In genomic region chr6:30601436-30601814, GRCh38 we compare ENCODE assay signal across 26 cellular contexts. TPM values are rescaled to one million over a fixed set of nuclear protein-coding genes. Genes with fewer than 3 reads are reported as not detected.
DNase-seq lines count a peak whose midpoint lies in the region; ATAC-seq and TF ChIP-seq lines count a peak whose summit lies in the region.
"Had no signal": no experiment of that assay in that cellular context is flagged by ENCODE, and none has a peak within 500 bp of the region (broad histone marks: within the 10 kb centered on the region; RNA-seq: fewer than 3 reads in every experiment).

No MANE protein-coding gene starts in this region.

- peaks cover 49% of the 10 kb centered on the region for H4K20me1 ChIP-seq in BLaER1
- H4K20me1 ChIP-seq in GM23338 (replicated peaks; ENCODE audit: insufficient read depth): peaks cover 24% of the 10 kb centered on the region

- POLR2A ChIA-PET in activated CD4-positive, alpha-beta T cell treated with anti-CD3 and anti-CD28 coated beads for 36 hours (lab: Charles Lee): no interaction called here

- H3K79me2 ChIP-seq in GM23338 (replicated peaks; ENCODE audit: insufficient read depth): 0 out of 2 replicates have a peak, but pooled peaks cover 3% of the 10 kb centered on the region

- no peak overlapping the region for H3K4me3 Mint-ChIP-seq in activated CD4-positive, alpha-beta T cell treated with anti-CD3 and anti-CD28 coated beads for 36 hours
- no peak overlapping the region for H3K4me3 Mint-ChIP-seq in GM23338
- H3K4me3 Mint-ChIP-seq: activated B cell treated with CpG ODN at 0.5 μM for 24 hours; activated naive CD4-positive, alpha-beta T cell treated with anti-CD3 and anti-CD28 coated beads, Interleukin-2, amount 50 U/mL, for 24 hours; brain; dendritic cell treated with granulocyte-macrophage colony-stimulating factor and Interleukin-4, amounts not matched to agents 40 ng/mL and 50 ng/mL, for 4 days had no signal

- CTCF ChIA-PET in activated CD4-positive, alpha-beta T cell treated with anti-CD3 and anti-CD28 coated beads for 36 hours (lab: Charles Lee): interaction anchor here (0.6 to 7.4 kb wide), 5 partner anchors 11 to 244 kb away, joined by 3 to 71 read pairs (median 5); no protein-coding TSS in a partner anchor

- TF ChIP-seq CTCF in omental fat pad (IDR thresholded peaks at IDR 0.05): no peak
- TF ChIP-seq CTCF in GM23338 (conservative IDR thresholded peaks at IDR 0.05; ENCODE audit: low read depth in 2 of 2): no peak

- H3K27ac ChIP-seq in BLaER1 (peak overlapping the region; percentile 76), mesodermal cell (ENCODE audit: low read depth, low read length, severe bottlenecking) (peak overlapping the region; percentile 23), GM23338 (ENCODE audit: low read depth) (no peak overlapping the region)
- H3K27ac ChIP-seq: epithelial cell of prostate, foreskin keratinocyte, HL-60, SJCRH30, stomach, upper lobe of left lung had no signal

- H3K4me3 ChIP-seq in BLaER1: peak overlapping the region; percentile 47; the same call in 1 of the 2 replicates
- H3K4me3 ChIP-seq in mesodermal cell (ENCODE audit: extremely low read depth, insufficient read depth, low read length, poor library complexity, severe bottlenecking): no peak overlapping the region
- no peak overlapping the region for H3K4me3 ChIP-seq in GM23338
- H3K4me3 ChIP-seq: SJCRH30, stomach, upper lobe of left lung had no signal

- peak overlapping the region; percentile 66 for H3K9ac ChIP-seq in BLaER1

- peaks cover 80% of the 10 kb centered on the region for H3K4me1 ChIP-seq in BLaER1
- no peaks in the 10 kb centered on the region for H3K4me1 ChIP-seq in mesodermal cell (ENCODE audit: control insufficient read depth, insufficient read depth, low read length, poor library complexity, severe bottlenecking)
- no peaks in the 10 kb centered on the region for H3K4me1 ChIP-seq in GM23338 (ENCODE audit: insufficient read depth)
- H3K4me1 ChIP-seq: foreskin keratinocyte, SJCRH30 had no signal

- no peak for ATAC-seq in activated CD4-positive, alpha-beta T cell treated with anti-CD3 and anti-CD28 coated beads for 36 hours
- no peak for ATAC-seq in omental fat pad (ENCODE audit: low FRiP score)
- ATAC-seq in GM23338: no peak
- ATAC-seq: foreskin keratinocyte had no signal

- H3K27me3 ChIP-seq in BLaER1 (no peaks in the 10 kb centered on the region), GM23338 (ENCODE audit: insufficient read depth) (no peaks in the 10 kb centered on the region)
- H3K27me3 ChIP-seq: foreskin keratinocyte, SJCRH30, stomach, upper lobe of left lung had no signal

- H2AFZ ChIP-seq in GM23338: no peak overlapping the region

- peaks cover 71% of the 10 kb centered on the region for H3F3A ChIP-seq in GM23338 (replicated peaks; ENCODE audit: low read depth)

- peak overlapping the region; percentile 42 for H3K27ac Mint-ChIP-seq in activated CD4-positive, alpha-beta T cell treated with anti-CD3 and anti-CD28 coated beads for 36 hours
- no peak overlapping the region for H3K27ac Mint-ChIP-seq in GM23338
- H3K27ac Mint-ChIP-seq: activated B cell treated with CpG ODN at 0.5 μM for 24 hours; dendritic cell treated with granulocyte-macrophage colony-stimulating factor and Interleukin-4, amounts not matched to agents 40 ng/mL and 50 ng/mL, for 4 days had no signal

- no peaks in the 10 kb centered on the region for H3K9me3 ChIP-seq in BLaER1
- H3K9me3 ChIP-seq in mesodermal cell (ENCODE audit: control insufficient read depth, low read length): no peaks in the 10 kb centered on the region
- H3K9me3 ChIP-seq: SJCRH30, stomach, upper lobe of left lung had no signal

- H3K27me3 Mint-ChIP-seq in activated CD4-positive, alpha-beta T cell treated with anti-CD3 and anti-CD28 coated beads for 36 hours: no peaks in the 10 kb centered on the region
- H3K27me3 Mint-ChIP-seq in GM23338 (ENCODE audit: insufficient read depth, low read depth, poor library complexity): peaks cover 12% of the 10 kb centered on the region
- H3K27me3 Mint-ChIP-seq: activated B cell treated with CpG ODN at 0.5 μM for 24 hours; activated naive CD4-positive, alpha-beta T cell treated with anti-CD3 and anti-CD28 coated beads, Interleukin-2, amount 50 U/mL, for 24 hours; brain; dendritic cell treated with granulocyte-macrophage colony-stimulating factor and Interleukin-4, amounts not matched to agents 40 ng/mL and 50 ng/mL, for 4 days had no signal

- no peaks in the 10 kb centered on the region for H3K9me3 Mint-ChIP-seq in activated CD4-positive, alpha-beta T cell treated with anti-CD3 and anti-CD28 coated beads for 36 hours (ENCODE audit: low read depth)
- H3K9me3 Mint-ChIP-seq in GM23338: no peaks in the 10 kb centered on the region
- H3K9me3 Mint-ChIP-seq: activated B cell treated with CpG ODN at 0.5 μM for 24 hours; activated naive CD4-positive, alpha-beta T cell treated with anti-CD3 and anti-CD28 coated beads, Interleukin-2, amount 50 U/mL, for 24 hours; brain; dendritic cell treated with granulocyte-macrophage colony-stimulating factor and Interleukin-4, amounts not matched to agents 40 ng/mL and 50 ng/mL, for 4 days had no signal

- peaks cover 17% of the 10 kb centered on the region for H3K4me1 Mint-ChIP-seq in activated CD4-positive, alpha-beta T cell treated with anti-CD3 and anti-CD28 coated beads for 36 hours
- H3K4me1 Mint-ChIP-seq in GM23338: no peaks in the 10 kb centered on the region; the same call in 2 of the 3 replicates
- H3K4me1 Mint-ChIP-seq: brain had no signal

- H3K9me2 ChIP-seq in GM23338 (ENCODE audit: insufficient read depth): no peaks in the 10 kb centered on the region

- H3K36me3 Mint-ChIP-seq in activated CD4-positive, alpha-beta T cell treated with anti-CD3 and anti-CD28 coated beads for 36 hours (ENCODE audit: low read depth): peaks cover 57% of the 10 kb centered on the region
- peaks cover 74% of the 10 kb centered on the region for H3K36me3 Mint-ChIP-seq in GM23338 (ENCODE audit: low read depth)

- DNase-seq in activated CD4-positive, alpha-beta T cell treated with anti-CD3 and anti-CD28 coated beads for 36 hours: no peak
- no peak for DNase-seq in activated CD4-positive, alpha-beta T cell treated with anti-CD3 and anti-CD28 coated beads for 4 hours
- peak; percentile 10 for DNase-seq in RPMI8226
- DNase-seq in omental fat pad (ENCODE audit: low spot score): no peak
- no peak for DNase-seq in DMS79 (lab: John Stamatoyannopoulos, UW)
- no peak for DNase-seq in GM23338 (ENCODE audit: low spot score)
- DNase-seq: 8988T; activated B cell treated with CpG ODN at 0.5 μM for 24 hours; activated CD8-positive, alpha-beta memory T cell treated with anti-CD3 and anti-CD28 coated beads, Interleukin-2, amount 50 U/mL, for 48 hours; C1 segment of cervical spinal cord; DMS53; foreskin keratinocyte; IMR-90; kidney; NCI-H146; SJCRH30; stimulated activated CD4-positive, alpha-beta T cell treated with anti-CD3 and anti-CD28 coated beads, Interleukin-1b, Interleukin-23, amount 100 ng/mL, for 48 hours; stomach had no signal

- H3K4me2 ChIP-seq in BLaER1 (peak overlapping the region; percentile 93), GM23338 (no peak overlapping the region)

- peaks cover 96% of the 10 kb centered on the region for H3K36me3 ChIP-seq in BLaER1
- peaks cover 74% of the 10 kb centered on the region for H3K36me3 ChIP-seq in mesodermal cell (ENCODE audit: control insufficient read depth, insufficient read depth, low read length)
- H3K36me3 ChIP-seq in GM23338 (ENCODE audit: insufficient read depth): peaks cover 46% of the 10 kb centered on the region

- 99 to 100% methylated on average over 6 of the region's 6 CpGs for WGBS in mesodermal cell (ENCODE audit: insufficient coverage in 2 of 2), 2 experiments

- intact Hi-C loops in activated CD4-positive, alpha-beta T cell treated with anti-CD3 and anti-CD28 coated beads for 36 hours (cut with DNase I, micrococcal nuclease): no loop called here

TF ChIP-seq in GM23338, 12 proteins besides CTCF, POLR2A, EP300 and RAD21 (continues in another document):
- TF ChIP-seq EZH2 (IDR thresholded peaks at IDR 0.05; ENCODE audit: low read depth, unreplicated experiment) (no peak), STAT1 (IDR thresholded peaks at IDR 0.05; ENCODE audit: unreplicated experiment) (no peak)

RNA-seq across cellular contexts. Expression of gene PPP1R10, which starts 15.6 kb away (rescaled TPM):
- total RNA-seq in activated CD4-positive, alpha-beta T cell treated with anti-CD3 and anti-CD28 coated beads for 36 hours: 10 to 100 TPM; 75.6 to 100.0 TPM
- 45.0 TPM for polyA plus RNA-seq in mesodermal cell (2013, experiment 1 of 2)
- 36.8 TPM for polyA plus RNA-seq in mesodermal cell (2013, experiment 2 of 2)
- total RNA-seq in omental fat pad: 10 to 100 TPM; 26.3 to 89.4 (median 42.0) TPM
- 41.0 and 41.3 TPM in 2 replicates for total RNA-seq in GM23338 (2014; rRNA removed; shearing (Covaris generic))
- polyA plus RNA-seq in GM23338 (2016; fragmentation: Nextera tagmentation; extraction: Ambion mirVana): 41.9 and 42.9 TPM in 2 replicates

RNA-seq across cellular contexts. Expression of gene MRPS18B, which starts 16.2 kb away (rescaled TPM):
- total RNA-seq in activated CD4-positive, alpha-beta T cell treated with anti-CD3 and anti-CD28 coated beads for 36 hours: 100 to 1,000 TPM; 111 to 114 TPM
- polyA plus RNA-seq in mesodermal cell (2013, experiment 1 of 2): 55.1 TPM
- polyA plus RNA-seq in mesodermal cell (2013, experiment 2 of 2): 54.6 TPM
- 10 to 100 TPM; 35.7 to 67.4 (median 43.0) TPM for total RNA-seq in omental fat pad
- 49.1 and 49.2 TPM in 2 replicates for total RNA-seq in GM23338 (2014; rRNA removed; shearing (Covaris generic))
- polyA plus RNA-seq in GM23338 (2016; fragmentation: Nextera tagmentation; extraction: Ambion mirVana): 73.6 and 78.8 TPM in 2 replicates

RNA-seq across cellular contexts. Expression of gene ATAT1, which starts 25.2 kb away (rescaled TPM):
- 1 to 10 TPM; 7.1 to 9.2 TPM for total RNA-seq in activated CD4-positive, alpha-beta T cell treated with anti-CD3 and anti-CD28 coated beads for 36 hours
- 44.6 TPM for polyA plus RNA-seq in mesodermal cell (2013, experiment 1 of 2)
- polyA plus RNA-seq in mesodermal cell (2013, experiment 2 of 2): 38.9 TPM
- total RNA-seq in omental fat pad: 1 to 10 TPM; 3.2 to 7.1 (median 5.8) TPM
- total RNA-seq in GM23338 (2014; rRNA removed; shearing (Covaris generic)): 8.9 and 12.8 TPM in 2 replicates
- polyA plus RNA-seq in GM23338 (2016; fragmentation: Nextera tagmentation; extraction: Ambion mirVana): 20.6 and 23.0 TPM in 2 replicates

RNA-seq across cellular contexts. Expression of gene ABCF1, which starts 30.2 kb away (rescaled TPM):
- 100 to 1,000 TPM in 1 of 2 experiments, 10 to 100 TPM in 1; 100.0 to 105 TPM for total RNA-seq in activated CD4-positive, alpha-beta T cell treated with anti-CD3 and anti-CD28 coated beads for 36 hours
- polyA plus RNA-seq in mesodermal cell (2013, experiment 1 of 2): 42.5 TPM
- polyA plus RNA-seq in mesodermal cell (2013, experiment 2 of 2): 46.9 TPM
- 10 to 100 TPM; 34.4 to 86.0 (median 51.1) TPM for total RNA-seq in omental fat pad
- total RNA-seq in GM23338 (2014; rRNA removed; shearing (Covaris generic)): 85.8 and 92.6 TPM in 2 replicates
- polyA plus RNA-seq in GM23338 (2016; fragmentation: Nextera tagmentation; extraction: Ambion mirVana): 244 and 279 TPM in 2 replicates

RNA-seq across cellular contexts. Expression of gene PRR3, which starts 44.3 kb away (rescaled TPM):
- total RNA-seq in activated CD4-positive, alpha-beta T cell treated with anti-CD3 and anti-CD28 coated beads for 36 hours: 10 to 100 TPM; 29.4 to 45.8 TPM
- 19.9 TPM for polyA plus RNA-seq in mesodermal cell (2013, experiment 1 of 2)
- 18.5 TPM for polyA plus RNA-seq in mesodermal cell (2013, experiment 2 of 2)
- total RNA-seq in omental fat pad: 10 to 100 TPM in 1 of 4 donors, 1 to 10 TPM in 3; 5.0 to 10.4 (median 7.5) TPM
- total RNA-seq in GM23338 (2014; rRNA removed; shearing (Covaris generic)): 7.5 and 15.2 TPM in 2 replicates
- 8.2 and 10.9 TPM in 2 replicates for polyA plus RNA-seq in GM23338 (2016; fragmentation: Nextera tagmentation; extraction: Ambion mirVana)
